ENCODE assay signal across 10 cellular contexts in genomic region chr6:47483853-47484546, GRCh38.
DNase-seq lines count a peak whose midpoint lies in the region; ATAC-seq and TF ChIP-seq lines count a peak whose summit lies in the region.
"Had no signal": no experiment of that assay in that cellular context is flagged by ENCODE, and none has a peak within 500 bp of the region (broad histone marks: within the 10 kb centered on the region; RNA-seq: fewer than 3 reads in every experiment).

No MANE protein-coding gene starts in this region.

- no peak overlapping the region for H3K4me3 ChIP-seq in OCI-LY3 (ENCODE audit: low read length)

- peak; percentile 55 for ATAC-seq in HG02610 (IDR thresholded peaks at IDR 0.05; ENCODE audit: unreplicated experiment)
- no peak for ATAC-seq in GM21360 (IDR thresholded peaks at IDR 0.05; ENCODE audit: unreplicated experiment)

- no peaks in the 10 kb centered on the region for H3K27me3 ChIP-seq in OCI-LY3 (ENCODE audit: low read depth, low read length)

- 0 out of 2 replicates have a peak overlapping the region, but pooled peaks have one; percentile 7 for H3K4me2 ChIP-seq in OCI-LY3 (ENCODE audit: low read length)

- peaks cover 100% of the 10 kb centered on the region for H3K79me2 ChIP-seq in OCI-LY3 (ENCODE audit: low read length)

- H4K20me1 ChIP-seq in OCI-LY3 (ENCODE audit: insufficient read depth, low read length): peaks cover 94% of the 10 kb centered on the region

- no peaks in the 10 kb centered on the region for H3K36me3 ChIP-seq in OCI-LY3 (replicated peaks; ENCODE audit: low read depth, low read length)

- no peak overlapping the region for H3K9ac ChIP-seq in OCI-LY3 (ENCODE audit: low read length)

- H3K27ac ChIP-seq in OCI-LY3 (ENCODE audit: low read length): no peak overlapping the region

- H3K9me3 ChIP-seq in OCI-LY3 (ENCODE audit: insufficient read depth, low read length): no peaks in the 10 kb centered on the region

- no peak overlapping the region for H2AFZ ChIP-seq in OCI-LY3 (ENCODE audit: low read depth, low read length)

- peaks cover 39% of the 10 kb centered on the region for H3K4me1 ChIP-seq in OCI-LY3 (ENCODE audit: low read length)

- TF ChIP-seq CTCF in OCI-LY3 (IDR thresholded peaks at IDR 0.05; ENCODE audit: low read depth, low read length): no peak

- DNase-seq in GM04503 (ENCODE audit: low read depth) (peak; percentile 29), kidney tubule cell (ENCODE audit: low spot score) (peak; percentile 77), NOMO-1 (lab: John Stamatoyannopoulos, UW; ENCODE audit: unreplicated experiment in 2 of 2) (no peak), HuH-7 (ENCODE audit: low spot score) (no peak), AG20443 (ENCODE audit: low spot score) (no peak)
- DNase-seq: activated T-cell treated with anti-CD3 and anti-CD28 coated beads, Interleukin-2, amount 50 U/mL, for 48 hours; NCI-H1436 had no signal

Comparison
In these comparisons a context has a peak if more than half of its experiments do, and no peak if none do; other contexts are left out.
1. DNase-seq: peak in GM04503 (single experiment) and kidney tubule cell (single experiment); none in NOMO-1 (0 of 2), HuH-7 (single experiment) and AG20443 (single experiment).